ENCODE assay signal across 1 cellular context in the genomic region with DNA sequence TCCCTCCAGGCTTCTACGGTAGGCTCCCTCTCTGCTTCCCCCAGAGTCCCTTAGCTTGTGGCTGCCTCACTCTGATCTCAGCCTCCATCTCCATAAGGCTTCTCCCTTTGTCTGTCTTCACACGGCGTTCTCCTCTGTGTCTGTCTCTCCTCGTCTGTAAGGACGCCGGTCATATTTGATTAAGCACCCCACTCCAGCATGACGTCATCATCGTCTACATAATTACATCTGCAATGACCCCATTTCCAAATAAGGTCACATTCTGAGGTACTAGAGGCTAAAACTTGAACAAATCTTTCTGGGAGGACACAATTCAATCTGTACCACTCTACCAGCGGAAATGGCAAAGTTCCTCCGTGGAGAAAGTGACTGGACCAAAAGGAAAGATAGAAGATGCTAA.
A peak's percentile ranks its signal among the peaks of the same experiment; 100 is the strongest.
TF ChIP-seq lines count a peak whose summit lies in the region.

No MANE protein-coding gene starts in this region.

TF ChIP-seq in GM23338, 12 proteins besides CTCF, POLR2A, EP300 and RAD21:
- 0 out of 2 replicates have a peak, but pooled peaks have one; percentile 31 for TF ChIP-seq CREB1 (CRISPR knock-in tag; IDR thresholded peaks at IDR 0.05; ENCODE audit: low read depth)
- TF ChIP-seq, protein P1, sequence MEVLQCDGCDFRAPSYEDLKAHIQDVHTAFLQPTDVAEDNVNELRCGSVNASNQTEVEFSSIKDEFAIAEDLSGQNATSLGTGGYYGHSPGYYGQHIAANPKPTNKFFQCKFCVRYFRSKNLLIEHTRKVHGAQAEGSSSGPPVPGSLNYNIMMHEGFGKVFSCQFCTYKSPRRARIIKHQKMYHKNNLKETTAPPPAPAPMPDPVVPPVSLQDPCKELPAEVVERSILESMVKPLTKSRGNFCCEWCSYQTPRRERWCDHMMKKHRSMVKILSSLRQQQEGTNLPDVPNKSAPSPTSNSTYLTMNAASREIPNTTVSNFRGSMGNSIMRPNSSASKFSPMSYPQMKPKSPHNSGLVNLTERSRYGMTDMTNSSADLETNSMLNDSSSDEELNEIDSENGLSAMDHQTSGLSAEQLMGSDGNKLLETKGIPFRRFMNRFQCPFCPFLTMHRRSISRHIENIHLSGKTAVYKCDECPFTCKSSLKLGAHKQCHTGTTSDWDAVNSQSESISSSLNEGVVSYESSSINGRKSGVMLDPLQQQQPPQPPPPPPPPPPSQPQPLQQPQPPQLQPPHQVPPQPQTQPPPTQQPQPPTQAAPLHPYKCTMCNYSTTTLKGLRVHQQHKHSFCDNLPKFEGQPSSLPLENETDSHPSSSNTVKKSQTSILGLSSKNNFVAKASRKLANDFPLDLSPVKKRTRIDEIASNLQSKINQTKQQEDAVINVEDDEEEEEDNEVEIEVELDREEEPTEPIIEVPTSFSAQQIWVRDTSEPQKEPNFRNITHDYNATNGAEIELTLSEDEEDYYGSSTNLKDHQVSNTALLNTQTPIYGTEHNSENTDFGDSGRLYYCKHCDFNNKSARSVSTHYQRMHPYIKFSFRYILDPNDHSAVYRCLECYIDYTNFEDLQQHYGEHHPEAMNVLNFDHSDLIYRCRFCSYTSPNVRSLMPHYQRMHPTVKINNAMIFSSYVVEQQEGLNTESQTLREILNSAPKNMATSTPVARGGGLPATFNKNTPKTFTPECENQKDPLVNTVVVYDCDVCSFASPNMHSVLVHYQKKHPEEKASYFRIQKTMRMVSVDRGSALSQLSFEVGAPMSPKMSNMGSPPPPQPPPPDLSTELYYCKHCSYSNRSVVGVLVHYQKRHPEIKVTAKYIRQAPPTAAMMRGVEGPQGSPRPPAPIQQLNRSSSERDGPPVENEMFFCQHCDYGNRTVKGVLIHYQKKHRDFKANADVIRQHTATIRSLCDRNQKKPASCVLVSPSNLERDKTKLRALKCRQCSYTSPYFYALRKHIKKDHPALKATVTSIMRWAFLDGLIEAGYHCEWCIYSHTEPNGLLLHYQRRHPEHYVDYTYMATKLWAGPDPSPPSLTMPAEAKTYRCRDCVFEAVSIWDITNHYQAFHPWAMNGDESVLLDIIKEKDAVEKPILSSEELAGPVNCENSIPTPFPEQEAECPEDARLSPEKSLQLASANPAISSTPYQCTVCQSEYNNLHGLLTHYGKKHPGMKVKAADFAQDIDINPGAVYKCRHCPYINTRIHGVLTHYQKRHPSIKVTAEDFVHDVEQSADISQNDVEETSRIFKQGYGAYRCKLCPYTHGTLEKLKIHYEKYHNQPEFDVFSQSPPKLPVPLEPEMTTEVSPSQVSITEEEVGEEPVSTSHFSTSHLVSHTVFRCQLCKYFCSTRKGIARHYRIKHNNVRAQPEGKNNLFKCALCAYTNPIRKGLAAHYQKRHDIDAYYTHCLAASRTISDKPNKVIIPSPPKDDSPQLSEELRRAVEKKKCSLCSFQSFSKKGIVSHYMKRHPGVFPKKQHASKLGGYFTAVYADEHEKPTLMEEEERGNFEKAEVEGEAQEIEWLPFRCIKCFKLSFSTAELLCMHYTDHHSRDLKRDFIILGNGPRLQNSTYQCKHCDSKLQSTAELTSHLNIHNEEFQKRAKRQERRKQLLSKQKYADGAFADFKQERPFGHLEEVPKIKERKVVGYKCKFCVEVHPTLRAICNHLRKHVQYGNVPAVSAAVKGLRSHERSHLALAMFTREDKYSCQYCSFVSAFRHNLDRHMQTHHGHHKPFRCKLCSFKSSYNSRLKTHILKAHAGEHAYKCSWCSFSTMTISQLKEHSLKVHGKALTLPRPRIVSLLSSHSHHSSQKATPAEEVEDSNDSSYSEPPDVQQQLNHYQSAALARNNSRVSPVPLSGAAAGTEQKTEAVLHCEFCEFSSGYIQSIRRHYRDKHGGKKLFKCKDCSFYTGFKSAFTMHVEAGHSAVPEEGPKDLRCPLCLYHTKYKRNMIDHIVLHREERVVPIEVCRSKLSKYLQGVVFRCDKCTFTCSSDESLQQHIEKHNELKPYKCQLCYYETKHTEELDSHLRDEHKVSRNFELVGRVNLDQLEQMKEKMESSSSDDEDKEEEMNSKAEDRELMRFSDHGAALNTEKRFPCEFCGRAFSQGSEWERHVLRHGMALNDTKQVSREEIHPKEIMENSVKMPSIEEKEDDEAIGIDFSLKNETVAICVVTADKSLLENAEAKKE (CRISPR knock-in tag; IDR thresholded peaks at IDR 0.05) = no peak
